ENCODE assay signal across 8 cellular contexts in the genomic region with DNA sequence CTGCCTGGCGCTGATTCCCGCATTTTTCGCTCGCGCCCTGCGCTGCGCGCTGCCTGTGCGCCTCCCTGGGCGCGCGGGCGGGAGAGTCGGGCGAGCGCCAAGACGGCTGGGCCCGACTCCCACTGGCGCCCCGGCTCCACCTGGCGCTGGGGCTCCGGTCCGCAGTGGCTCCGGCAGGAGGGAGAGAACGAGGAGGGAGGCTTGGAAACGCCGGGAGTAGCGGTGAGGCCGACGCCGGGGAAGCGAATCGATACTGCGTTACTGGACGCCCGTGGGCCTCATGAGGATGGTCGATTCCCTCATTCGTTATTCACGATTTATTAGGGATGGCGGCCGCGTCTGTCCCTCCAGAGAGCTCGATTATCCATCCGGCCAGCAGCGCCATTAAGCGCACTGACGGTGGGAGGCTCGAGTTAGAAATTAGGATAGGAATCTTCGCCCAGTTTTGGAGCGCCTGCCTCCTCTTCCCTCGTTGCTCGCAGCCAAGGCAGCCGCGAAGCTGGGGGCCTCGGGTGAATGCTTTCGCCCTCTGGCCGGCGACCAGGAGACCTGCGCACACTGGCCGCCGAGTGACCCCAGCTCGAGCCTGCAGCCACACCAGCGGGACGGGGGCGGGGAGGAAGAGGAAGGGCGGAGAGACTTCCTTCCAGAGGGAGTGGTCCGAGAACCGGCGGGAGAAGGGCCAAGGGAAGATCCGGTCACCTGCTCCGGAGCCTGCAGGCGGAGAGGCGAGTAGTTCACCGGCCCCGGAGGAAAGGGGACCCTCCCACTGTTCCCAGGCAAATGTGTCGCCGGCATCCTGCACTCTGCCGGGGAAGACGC. TPM values are rescaled to one million over a fixed set of nuclear protein-coding genes. Genes with fewer than 3 reads are reported as not detected.
DNase-seq lines count a peak whose midpoint lies in the region; TF ChIP-seq lines count a peak whose summit lies in the region.

No MANE protein-coding gene starts in this region.

- CTCF ChIA-PET in RWPE1 (lab: Yijun Ruan, JAX) = interaction anchor here (0.6 to 1.0 kb wide), 4 partner anchors 14 to 289 kb away, joined by 3 to 5 read pairs (median 3); no protein-coding TSS in a partner anchor

- H3K27ac ChIP-seq in HL-60 (replicated peaks) = no peak overlapping the region
- H3K27ac ChIP-seq in RWPE1 = peak overlapping the region; percentile 94
- H3K27ac ChIP-seq in thymus (ENCODE audit: low read depth) = peak overlapping the region; percentile 47

- WGBS in lower leg skin, 2 donors = 0% methylated on average over 56 to 66 of the region's 79 CpGs
- WGBS in thymus = 2% methylated on average over 79 of the region's 79 CpGs

- no peak for TF ChIP-seq POLR2A in lower leg skin (IDR thresholded peaks at IDR 0.05)

- H3K9me3 ChIP-seq in thymus (ENCODE audit: control insufficient read depth) = no peaks in the 10 kb centered on the region

- DNase-seq in COLO668 (lab: John Stamatoyannopoulos, UW; ENCODE audit: unreplicated experiment) = peak; percentile 73
- peak; percentile 31 to 66 for DNase-seq in HL-60 (ENCODE audit: low read depth in 1 of 2, low spot score in 1 of 2)
- no peak for DNase-seq in RWPE1 (ENCODE audit: low spot score)
- DNase-seq in dermis blood vessel endothelial cell = peak; percentile 73
- DNase-seq in lower leg skin (ENCODE audit: low spot score in 2 of 2) = peak; percentile 83 to 97
- DNase-seq in OCI-M2 (lab: John Stamatoyannopoulos, UW; ENCODE audit: unreplicated experiment) = no peak
- DNase-seq in activated CD4-positive, alpha-beta T cell treated with anti-CD3 and anti-CD28 coated beads, Interleukin-2, amount 50 U/mL, for 4 hours = no peak

- H3K4me3 ChIP-seq in HL-60 (replicated peaks; ENCODE audit: insufficient read depth, low read length) = peak overlapping the region; percentile 52
- peak overlapping the region; percentile 52 for H3K4me3 ChIP-seq in lower leg skin (ENCODE audit: low read depth, poor library complexity, severe bottlenecking)
- peak overlapping the region; percentile 28 for H3K4me3 ChIP-seq in thymus (ENCODE audit: low read length)

- TF ChIP-seq CTCF in HL-60 (IDR thresholded peaks at IDR 0.05; ENCODE audit: insufficient read depth, low read length) (no peak), RWPE1 (conservative IDR thresholded peaks at IDR 0.05; ENCODE audit: low read depth) (no peak), lower leg skin (IDR thresholded peaks at IDR 0.05) (no peak)

- no peaks in the 10 kb centered on the region for H3K36me3 ChIP-seq in thymus (ENCODE audit: control insufficient read depth, insufficient read depth)

- POLR2A ChIA-PET in RWPE1 (lab: Yijun Ruan, JAX; ENCODE audit: low non-redundant PET) = no interaction called here

- intact Hi-C loops in lower leg skin (cut with DNase I; ENCODE audit: low total_unique reads) = no loop called here

- H3K27me3 ChIP-seq in HL-60 (ENCODE audit: insufficient read depth, poor library complexity, severe bottlenecking) = peaks cover 45% of the 10 kb centered on the region
- peaks cover 46% of the 10 kb centered on the region for H3K27me3 ChIP-seq in thymus (ENCODE audit: control insufficient read depth, insufficient read depth)

- H3K4me1 ChIP-seq in thymus (ENCODE audit: control insufficient read depth, insufficient read depth, low read length) = peaks cover 30% of the 10 kb centered on the region

RNA-seq across cellular contexts. Expression of gene PCGF2, which starts 1.3 kb away (rescaled TPM):
- total RNA-seq in dermis blood vessel endothelial cell = 2.4 and 7.8 TPM in 2 replicates
- total RNA-seq in lower leg skin = 10 to 100 TPM in 1 of 4 donors, 1 to 10 TPM in 3; 7.5 to 11.4 (median 8.6) TPM
- polyA plus RNA-seq in thymus = 12.6 TPM

RNA-seq across cellular contexts. Expression of gene PSMB3, which starts 3.1 kb away (rescaled TPM):
- 188 and 348 TPM in 2 replicates for total RNA-seq in dermis blood vessel endothelial cell
- 100 to 1,000 TPM; 115 to 149 (median 139) TPM for total RNA-seq in lower leg skin
- polyA plus RNA-seq in thymus = 206 TPM

RNA-seq across cellular contexts. Expression of gene CISD3, which starts 19.3 kb away (rescaled TPM):
- total RNA-seq in dermis blood vessel endothelial cell = 1.7 and 3.4 TPM in 2 replicates
- 1 to 10 TPM; 3.7 to 7.8 (median 5.4) TPM for total RNA-seq in lower leg skin
- polyA plus RNA-seq in thymus = 22.5 TPM

RNA-seq across cellular contexts. Expression of gene MLLT6, which starts 44.4 kb away (rescaled TPM):
- total RNA-seq in dermis blood vessel endothelial cell = 23.9 and 25.9 TPM in 2 replicates
- 10 to 100 TPM; 46.1 to 85.0 (median 54.0) TPM for total RNA-seq in lower leg skin
- 124 TPM for polyA plus RNA-seq in thymus

RNA-seq across cellular contexts. Expression of gene PIP4K2B, which starts 49.9 kb away (rescaled TPM):
- total RNA-seq in dermis blood vessel endothelial cell (55.3 and 76.7 TPM in 2 replicates), lower leg skin (10 to 100 TPM; 19.5 to 45.4 (median 33.6) TPM)
- polyA plus RNA-seq in thymus = 17.8 TPM

Comparison
In these comparisons a context has a peak if more than half of its experiments do, and no peak if none do; other contexts are left out.
1. DNase-seq: peak in COLO668 (single experiment), HL-60 (2 of 2), dermis blood vessel endothelial cell (single experiment) and lower leg skin (2 of 2); none in RWPE1 (single experiment), OCI-M2 (single experiment) and activated CD4-positive, alpha-beta T cell treated with anti-CD3 and anti-CD28 coated beads, Interleukin-2, amount 50 U/mL, for 4 hours (0 of 2).
2. Peak in every context shown above with its lines, with median percentiles within 50 percentile points of each other: H3K4me3 ChIP-seq.